ENCODE assay signal across 1 cellular context in the genomic region with DNA sequence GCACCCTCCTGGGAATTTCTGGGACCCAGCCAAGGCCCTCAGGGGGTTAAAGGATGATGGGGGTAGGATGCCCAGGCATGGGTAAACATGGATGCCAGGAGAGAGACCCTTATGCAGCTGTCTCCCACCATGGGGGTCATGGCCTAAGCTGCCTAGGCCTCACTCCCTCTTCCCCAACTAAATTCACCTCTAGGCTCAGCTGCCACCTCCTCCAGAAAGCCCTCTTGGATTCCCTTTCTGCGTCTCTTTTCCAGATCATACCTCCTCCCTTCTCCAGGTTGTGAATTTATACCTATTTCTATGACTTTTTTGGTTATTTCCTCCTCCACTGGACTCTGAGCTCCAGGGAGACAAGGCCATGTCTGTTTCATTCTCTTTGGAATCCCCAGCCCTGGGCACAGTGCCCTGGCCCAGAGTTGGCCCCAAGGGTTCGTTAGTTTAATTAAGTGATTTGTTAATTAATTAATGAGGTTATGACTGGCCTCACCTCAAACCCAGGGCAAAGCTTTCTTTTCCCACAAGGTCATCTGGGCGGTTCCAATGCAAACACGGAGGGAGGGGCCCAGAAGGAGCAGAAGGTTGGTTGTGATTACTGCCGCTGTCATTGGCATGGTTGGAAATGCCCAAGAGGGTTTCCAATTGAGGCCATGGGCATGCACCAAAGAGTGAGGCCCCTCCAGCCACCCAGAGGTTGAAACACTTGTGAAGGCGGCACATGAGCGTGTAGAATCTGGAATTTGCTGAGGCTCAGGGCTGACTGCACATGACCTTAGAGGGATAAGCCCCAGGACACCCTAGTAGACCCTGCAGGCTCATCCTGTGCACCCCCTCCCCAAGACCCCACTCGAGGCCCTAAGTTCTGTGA.
TF ChIP-seq lines count a peak whose summit lies in the region.

No MANE protein-coding gene starts in this region.

TF ChIP-seq in K562, 482 proteins besides CTCF, POLR2A, EP300 and RAD21:
- TF ChIP-seq ZFP36 (IDR thresholded peaks at IDR 0.05; ENCODE audit: low read depth, low read length, partially characterized antibody) (peak; percentile 87), MTF1 (CRISPR knock-in tag; IDR thresholded peaks at IDR 0.05; ENCODE audit: borderline replicate concordance) (no peak)
TF ChIP-seq in K562: peak in this region for 1.
